ENCODE assay signal across 7 cellular contexts in the genomic region with DNA sequence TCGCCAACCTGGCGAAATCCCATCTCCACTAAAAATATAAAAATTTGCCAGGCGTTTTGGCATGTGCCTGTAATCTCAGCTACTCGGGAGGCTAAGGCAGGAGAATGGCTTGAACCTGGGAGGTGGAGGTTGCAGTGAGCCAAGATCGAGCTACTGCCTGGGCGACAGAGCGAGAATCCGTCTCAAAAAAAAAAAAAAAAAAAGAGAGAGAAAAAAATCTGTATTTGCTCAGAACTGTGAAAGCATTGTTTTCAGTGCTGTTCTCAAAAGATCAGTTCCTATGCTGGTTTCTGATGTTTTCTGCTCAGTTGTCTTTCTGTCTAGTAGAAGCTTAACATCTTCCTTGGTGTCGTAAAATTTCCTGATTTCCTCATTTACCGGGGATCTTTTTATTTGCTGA. TPM values are rescaled to one million over a fixed set of nuclear protein-coding genes. Genes with fewer than 3 reads are reported as not detected.
DNase-seq lines count a peak whose midpoint lies in the region; TF ChIP-seq lines count a peak whose summit lies in the region.
"Had no signal": no experiment of that assay in that cellular context is flagged by ENCODE, and none has a peak within 500 bp of the region (broad histone marks: within the 10 kb centered on the region; RNA-seq: fewer than 3 reads in every experiment).

No MANE protein-coding gene starts in this region.

- H3K9me3 Mint-ChIP-seq in activated naive CD8-positive, alpha-beta T cell (ENCODE audit: low read depth) = no peaks in the 10 kb centered on the region

- H3K4me1 ChIP-seq in HEK293 (ENCODE audit: control insufficient read depth, insufficient read depth, low read length) (peaks cover 4% of the 10 kb centered on the region; the same call in 1 of the 2 replicates), neuron (ENCODE audit: insufficient read depth, low read length) (peaks cover 52% of the 10 kb centered on the region)

- H3K36me3 ChIP-seq in HEK293 (ENCODE audit: control insufficient read depth in 2 of 2, insufficient read depth in 1 of 2, low read length in 2 of 2) = peaks cover 4 to 52% of the 10 kb centered on the region in 2 experiments
- H3K36me3 ChIP-seq in neuron (ENCODE audit: insufficient read depth, low read length) = peaks cover 28% of the 10 kb centered on the region

- CTCF ChIA-PET in HEK293 (lab: Yijun Ruan, JAX) = interaction anchor here (0.7 to 4.5 kb wide), 8 partner anchors 20 to 310 kb away, joined by 3 to 29 read pairs (median 4); no protein-coding TSS in a partner anchor

- no peaks in the 10 kb centered on the region for H3K27me3 Mint-ChIP-seq in activated naive CD8-positive, alpha-beta T cell

- peak overlapping the region; percentile 99 for H3K4me3 Mint-ChIP-seq in activated naive CD8-positive, alpha-beta T cell

- H3K27me3 ChIP-seq in neuron (ENCODE audit: insufficient read depth, low read length) = no peaks in the 10 kb centered on the region

- peaks cover 12% of the 10 kb centered on the region for H3K36me3 Mint-ChIP-seq in activated naive CD8-positive, alpha-beta T cell

- no peak for TF ChIP-seq CTCF in HEK293 (tag by site-specific recombination; IDR thresholded peaks at IDR 0.05)

- H2AFZ ChIP-seq in neuron (ENCODE audit: low read depth, low read length) = no peak overlapping the region

- DNase-seq in H4 (ENCODE audit: low spot score) = no peak
- DNase-seq in NCI-H748 treated with DMSO at 0.1 percent for 48 hours (lab: John Stamatoyannopoulos, UW) = no peak
- no peak for DNase-seq in NCI-H146 treated with DMSO at 0.1 percent for 48 hours (lab: John Stamatoyannopoulos, UW; ENCODE audit: unreplicated experiment)

- POLR2A ChIA-PET in HEK293 (lab: Yijun Ruan, JAX) = interaction anchor here (0.7 to 2.5 kb wide), 8 partner anchors 8 to 237 kb away, joined by 3 to 14 read pairs (median 6); a partner anchor contains a TSS

- H3K27ac ChIP-seq in HEK293 (ENCODE audit: extremely low read depth, low read depth, low read length) = 0 out of 2 replicates have a peak overlapping the region, but pooled peaks have one; percentile 22

- H3K4me1 Mint-ChIP-seq in activated naive CD8-positive, alpha-beta T cell (ENCODE audit: low read depth) = peaks cover 65% of the 10 kb centered on the region

- H3K27ac Mint-ChIP-seq in activated naive CD8-positive, alpha-beta T cell = peak overlapping the region; percentile 93

- H3K9me3 ChIP-seq in HEK293 (ENCODE audit: control insufficient read depth, insufficient read depth, low read depth, low read length) (no peaks in the 10 kb centered on the region), neuron (ENCODE audit: low read length) (no peaks in the 10 kb centered on the region)

- H3K4me3 ChIP-seq in HEK293 (ENCODE audit: low read depth, low read length) = peak overlapping the region; percentile 24
- peak overlapping the region; percentile 50 for H3K4me3 ChIP-seq in neuron (ENCODE audit: low read length)

TF ChIP-seq in HEK293, 187 proteins besides CTCF, POLR2A, EP300 and RAD21:
- TF ChIP-seq ZNF623 (tag by site-specific recombination; IDR thresholded peaks at IDR 0.05) (no peak), HOXD13 (CRISPR knock-in tag; IDR thresholded peaks at IDR 0.05; ENCODE audit: borderline replicate concordance) (no peak), ZNF596 (tag by site-specific recombination; IDR thresholded peaks at IDR 0.05) (0 out of 2 replicates have a peak, but pooled peaks have one; percentile 23), ZNF132 (tag by site-specific recombination; IDR thresholded peaks at IDR 0.05; ENCODE audit: borderline replicate concordance) (no peak), ZNF660 (tag by site-specific recombination; IDR thresholded peaks at IDR 0.05) (no peak), ZNF10 (tag by site-specific recombination; IDR thresholded peaks at IDR 0.05) (no peak), ZNF157 (tag by site-specific recombination; IDR thresholded peaks at IDR 0.05) (no peak), ZFP3 (tag by site-specific recombination; IDR thresholded peaks at IDR 0.05; ENCODE audit: low read depth) (no peak), OSR2 (tag by site-specific recombination; IDR thresholded peaks at IDR 0.05) (no peak)
- TF ChIP-seq, protein P1, sequence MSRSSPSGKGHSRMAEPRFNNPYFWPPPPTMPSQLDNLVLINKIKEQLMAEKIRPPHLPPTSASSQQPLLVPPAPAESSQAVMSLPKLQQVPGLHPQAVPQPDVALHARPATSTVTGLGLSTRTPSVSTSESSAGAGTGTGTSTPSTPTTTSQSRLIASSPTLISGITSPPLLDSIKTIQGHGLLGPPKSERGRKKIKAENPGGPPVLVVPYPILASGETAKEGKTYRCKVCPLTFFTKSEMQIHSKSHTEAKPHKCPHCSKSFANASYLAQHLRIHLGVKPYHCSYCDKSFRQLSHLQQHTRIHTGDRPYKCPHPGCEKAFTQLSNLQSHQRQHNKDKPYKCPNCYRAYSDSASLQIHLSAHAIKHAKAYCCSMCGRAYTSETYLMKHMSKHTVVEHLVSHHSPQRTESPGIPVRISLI (tag by site-specific recombination; IDR thresholded peaks at IDR 0.05) = peak; percentile 94; the same call in 1 of the 2 replicates

RNA-seq across cellular contexts. Expression of a gene that starts 2.5 kb away (rescaled TPM):
- 10.8 and 13.3 TPM in 2 replicates for total RNA-seq in H4 (2014; rRNA removed; shearing (Covaris generic))

RNA-seq across cellular contexts. Expression of a gene that starts 3.0 kb away (rescaled TPM):
- 45.1 and 50.8 TPM in 2 replicates for total RNA-seq in H4 (2014; rRNA removed; shearing (Covaris generic))

RNA-seq across cellular contexts. Expression of a gene that starts 9.9 kb away (rescaled TPM):
- total RNA-seq in H4 (2014; rRNA removed; shearing (Covaris generic)) = 0.68 and 1.0 TPM in 2 replicates

RNA-seq across cellular contexts. Expression of a gene that starts 17.0 kb away (rescaled TPM):
- total RNA-seq in H4 (2014; rRNA removed; shearing (Covaris generic)) = 0.66 TPM in 1 of 2 replicates, not detected in the other

RNA-seq across cellular contexts. Expression of a gene that starts 42.8 kb away (rescaled TPM):
- total RNA-seq in H4 (2014; rRNA removed; shearing (Covaris generic)) = 0.06 TPM in 1 of 2 replicates, not detected in the other
- total RNA-seq: glomerular endothelial cell had no signal
